17 cellular contexts compared by ENCODE assay signal in genomic region chr13:36438594-36439483, GRCh38. TPM values are rescaled to one million over a fixed set of nuclear protein-coding genes. Genes with fewer than 3 reads are reported as not detected.
"Had no signal": no experiment of that assay in that cellular context is flagged by ENCODE, and none has a peak within 500 bp of the region (broad histone marks: within the 10 kb centered on the region; RNA-seq: fewer than 3 reads in every experiment).

No MANE protein-coding gene starts in this region.

- ATAC-seq: activated CD4-positive, CD25-positive, alpha-beta regulatory T cell treated with anti-CD3 and anti-CD28 coated beads, Interleukin-2, amount 50 U/mL, for 24 hours; left cardiac atrium; lower lobe of right lung; upper lobe of right lung had no signal

- H3K9me3 Mint-ChIP-seq: endodermal cell, mesothelial cell of epicardium, neural crest cell had no signal

- H3K4me1 ChIP-seq: ascending aorta, lower lobe of right lung, sigmoid colon, stomach, testis, upper lobe of right lung had no signal

- H3K4me3 Mint-ChIP-seq: endodermal cell, mesothelial cell of epicardium, neural crest cell had no signal

- H3K4me1 Mint-ChIP-seq: endodermal cell, mesothelial cell of epicardium, neural crest cell had no signal

- DNase-seq: activated CD8-positive, alpha-beta memory T cell treated with anti-CD3 and anti-CD28 coated beads for 24 hours; activated gamma-delta T cell; endodermal cell; left cardiac atrium; lower lobe of right lung; sigmoid colon; spleen; stomach; SW 1271; T1000; testis; upper lobe of right lung had no signal

- H3K27me3 ChIP-seq: ascending aorta, sigmoid colon, stomach, testis had no signal

- H3K9me3 ChIP-seq: ascending aorta, lower lobe of right lung, sigmoid colon, spleen, stomach, testis, upper lobe of right lung had no signal

- H3K4me3 ChIP-seq: ascending aorta, lower lobe of right lung, sigmoid colon, spleen, stomach, testis, upper lobe of right lung had no signal

- H3K27ac Mint-ChIP-seq: endodermal cell, mesothelial cell of epicardium had no signal

- H3K36me3 Mint-ChIP-seq: mesothelial cell of epicardium had no signal

- H3K36me3 ChIP-seq: ascending aorta, lower lobe of right lung, sigmoid colon, spleen, stomach, upper lobe of right lung had no signal

- H3K27ac ChIP-seq: ascending aorta, lower lobe of right lung, sigmoid colon, spleen, stomach, testis, upper lobe of right lung had no signal

RNA-seq across cellular contexts. Expression of gene CCNA1, which starts 6.5 kb away (rescaled TPM):
- total RNA-seq: ascending aorta, osteocyte had no signal
